Comparison of ENCODE assay signal across 14 cellular contexts in the genomic region with DNA sequence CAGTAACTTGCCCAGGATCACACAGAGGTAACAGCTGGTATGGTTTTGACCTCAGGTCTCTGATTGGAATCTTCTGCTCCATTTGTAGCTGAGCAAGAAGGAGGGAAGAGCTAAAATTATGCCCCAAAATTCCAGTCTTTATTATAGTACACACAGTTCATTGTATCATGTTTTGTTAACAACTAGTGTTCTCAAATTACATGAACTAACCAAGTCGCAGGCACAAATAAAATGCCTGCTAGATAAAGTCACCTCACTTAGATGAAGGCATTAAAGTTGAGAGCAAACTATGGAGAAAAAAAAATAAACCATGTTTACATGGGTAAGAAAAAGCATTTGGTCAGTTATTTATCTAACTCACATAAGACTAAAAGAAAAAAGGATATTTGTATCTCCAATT. TPM values are rescaled to one million over a fixed set of nuclear protein-coding genes. Genes with fewer than 3 reads are reported as not detected.
"Had no signal": no experiment of that assay in that cellular context is flagged by ENCODE, and none has a peak within 500 bp of the region (broad histone marks: within the 10 kb centered on the region; RNA-seq: fewer than 3 reads in every experiment).

No MANE protein-coding gene starts in this region.

- H3K9me3 ChIP-seq: colonic mucosa, pancreas, testis had no signal

- DNase-seq: activated CD4-positive, alpha-beta memory T cell treated with anti-CD3 and anti-CD28 coated beads, Interleukin-2, amount 10 ng/mL, durations not matched to agents 7 days and 5 days; activated CD8-positive, alpha-beta memory T cell treated with anti-CD3 and anti-CD28 coated beads, Interleukin-2, amount 50 U/mL, for 4 hours; activated naive CD4-positive, alpha-beta T cell treated with Interleukin-2 at 50 U/mL for 16 hours; activated naive CD8-positive, alpha-beta T cell treated with anti-CD3 and anti-CD28 coated beads, Interleukin-2, amount 50 U/mL, for 24 hours; colonic mucosa; kidney glomerular epithelial cell; pancreas; stimulated activated CD4-positive, alpha-beta T cell treated with anti-CD3 and anti-CD28 coated beads, Interleukin-15, amount 100 ng/mL, for 24 hours; stimulated activated CD4-positive, alpha-beta T cell treated with anti-CD3 and anti-CD28 coated beads, Interleukin-4, amount 100 ng/mL, for 4 hours; stimulated activated naive CD8-positive, alpha-beta T cell treated with anti-CD3 and anti-CD28 coated beads, Interleukin-15, amount 100 ng/mL, for 72 hours; T1000; testis had no signal

- H3K27ac Mint-ChIP-seq: activated CD4-positive, alpha-beta memory T cell treated with anti-CD3 and anti-CD28 coated beads, Interleukin-2, amount 10 ng/mL, durations not matched to agents 7 days and 5 days; activated naive CD8-positive, alpha-beta T cell treated with anti-CD3 and anti-CD28 coated beads, Interleukin-2, amount 50 U/mL, for 24 hours; neural progenitor cell; stimulated activated naive CD8-positive, alpha-beta T cell treated with anti-CD3 and anti-CD28 coated beads, Interleukin-15, amount 100 ng/mL, for 72 hours had no signal

- H3K4me1 ChIP-seq: colonic mucosa, neural progenitor cell, testis had no signal

- H3K4me3 ChIP-seq: colonic mucosa, neural progenitor cell, pancreas, testis had no signal

- ATAC-seq: activated naive CD8-positive, alpha-beta T cell treated with anti-CD3 and anti-CD28 coated beads, Interleukin-2, amount 50 U/mL, for 24 hours; pancreas; stimulated activated naive CD8-positive, alpha-beta T cell treated with anti-CD3 and anti-CD28 coated beads, Interleukin-15, amount 100 ng/mL, for 72 hours had no signal

- H3K27me3 ChIP-seq: colonic mucosa, neural progenitor cell, pancreas, testis had no signal

- H3K9me3 Mint-ChIP-seq: activated CD4-positive, alpha-beta memory T cell treated with anti-CD3 and anti-CD28 coated beads, Interleukin-2, amount 10 ng/mL, durations not matched to agents 7 days and 5 days; activated naive CD8-positive, alpha-beta T cell treated with anti-CD3 and anti-CD28 coated beads, Interleukin-2, amount 50 U/mL, for 24 hours; stimulated activated naive CD8-positive, alpha-beta T cell treated with anti-CD3 and anti-CD28 coated beads, Interleukin-15, amount 100 ng/mL, for 72 hours had no signal

- H3K27me3 Mint-ChIP-seq: activated CD4-positive, alpha-beta memory T cell treated with anti-CD3 and anti-CD28 coated beads, Interleukin-2, amount 10 ng/mL, durations not matched to agents 7 days and 5 days; activated naive CD8-positive, alpha-beta T cell treated with anti-CD3 and anti-CD28 coated beads, Interleukin-2, amount 50 U/mL, for 24 hours; stimulated activated naive CD8-positive, alpha-beta T cell treated with anti-CD3 and anti-CD28 coated beads, Interleukin-15, amount 100 ng/mL, for 72 hours had no signal

- H3K36me3 ChIP-seq: colonic mucosa, neural progenitor cell, pancreas had no signal

- H3K4me3 Mint-ChIP-seq: activated CD4-positive, alpha-beta memory T cell treated with anti-CD3 and anti-CD28 coated beads, Interleukin-2, amount 10 ng/mL, durations not matched to agents 7 days and 5 days; activated naive CD8-positive, alpha-beta T cell treated with anti-CD3 and anti-CD28 coated beads, Interleukin-2, amount 50 U/mL, for 24 hours; neural progenitor cell; stimulated activated naive CD8-positive, alpha-beta T cell treated with anti-CD3 and anti-CD28 coated beads, Interleukin-15, amount 100 ng/mL, for 72 hours had no signal

- H3K4me1 Mint-ChIP-seq: activated CD4-positive, alpha-beta memory T cell treated with anti-CD3 and anti-CD28 coated beads, Interleukin-2, amount 10 ng/mL, durations not matched to agents 7 days and 5 days; activated naive CD8-positive, alpha-beta T cell treated with anti-CD3 and anti-CD28 coated beads, Interleukin-2, amount 50 U/mL, for 24 hours; neural progenitor cell; stimulated activated naive CD8-positive, alpha-beta T cell treated with anti-CD3 and anti-CD28 coated beads, Interleukin-15, amount 100 ng/mL, for 72 hours had no signal

- H3K36me3 Mint-ChIP-seq: neural progenitor cell had no signal

- H3K27ac ChIP-seq: colonic mucosa, neural progenitor cell, pancreas, testis, VCaP had no signal

RNA-seq across cellular contexts. Expression of a gene that starts 58.8 kb away (rescaled TPM):
- total RNA-seq: activated CD4-positive, alpha-beta memory T cell treated with anti-CD3 and anti-CD28 coated beads, Interleukin-2, amount 10 ng/mL, durations not matched to agents 7 days and 5 days had no signal
